ENCODE assay signal across 8 cellular contexts in the genomic region with DNA sequence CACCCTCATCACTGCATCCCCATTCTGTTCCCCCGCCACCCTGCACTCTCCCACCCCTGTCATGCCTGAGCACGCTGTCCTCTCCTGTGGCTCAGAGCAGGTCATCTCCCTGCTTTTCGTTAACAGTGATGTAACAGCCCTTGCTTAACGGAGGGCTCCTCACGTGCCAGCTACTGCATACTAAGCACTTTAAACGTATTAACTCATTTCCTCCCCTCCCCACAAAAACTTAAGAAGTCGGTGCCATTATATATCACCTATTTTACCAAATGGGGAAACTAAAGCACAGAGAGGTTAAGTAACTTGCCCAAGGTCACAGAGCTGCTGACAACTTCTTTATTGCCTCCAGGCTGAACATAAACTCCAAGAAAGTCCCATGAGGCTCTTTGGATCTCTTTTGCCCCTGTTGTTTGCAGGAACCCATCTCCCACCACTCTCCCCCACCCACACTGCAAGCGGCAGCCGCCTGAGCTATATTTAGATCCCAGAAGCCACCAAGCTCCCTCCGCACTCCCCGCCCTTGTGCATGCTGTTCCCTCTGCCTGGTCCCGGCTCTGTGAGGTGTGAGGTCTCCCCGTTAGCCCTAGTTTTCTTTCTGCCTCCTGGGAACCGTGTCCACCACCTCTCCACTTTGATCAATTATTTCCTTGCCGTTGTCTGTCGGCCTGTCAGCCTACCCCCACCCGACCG. TPM values are rescaled to one million over a fixed set of nuclear protein-coding genes. Genes with fewer than 3 reads are reported as not detected.
DNase-seq lines count a peak whose midpoint lies in the region; ATAC-seq lines count a peak whose summit lies in the region.

No MANE protein-coding gene starts in this region.

- ATAC-seq in right cardiac atrium (no peak), GM18873 (IDR thresholded peaks at IDR 0.05; ENCODE audit: low FRiP score, unreplicated experiment) (no peak), GM19351 (IDR thresholded peaks at IDR 0.05; ENCODE audit: unreplicated experiment) (no peak), GM18870 (IDR thresholded peaks at IDR 0.05; ENCODE audit: unreplicated experiment) (no peak)

- H3K4me3 ChIP-seq in BLaER1 treated with 17β-estradiol and CSF1 and Interleukin-3, amounts not matched to agents 10 nM and 100 nM, result peak overlapping the region; percentile 76 to 92 (median 82)
- H3K4me3 ChIP-seq in HUES6 (ENCODE audit: low read depth, low read length) (peak overlapping the region; percentile 70), right cardiac atrium (ENCODE audit: low read length) (peak overlapping the region; percentile 96)

- H3K9me3 ChIP-seq in BLaER1 treated with 17β-estradiol and CSF1 and Interleukin-3, amounts not matched to agents 10 nM and 100 nM (replicated peaks in 1 of 11), result no peaks in the 10 kb centered on the region
- no peaks in the 10 kb centered on the region for H3K9me3 ChIP-seq in HUES6 (ENCODE audit: control insufficient read depth, insufficient read depth, low read depth, low read length)
- H3K9me3 ChIP-seq in right cardiac atrium (ENCODE audit: control insufficient read depth, low read length), result no peaks in the 10 kb centered on the region

- H3K9ac ChIP-seq in BLaER1 treated with 17β-estradiol and CSF1 and Interleukin-3, amounts not matched to agents 10 nM and 100 nM, result peak overlapping the region; percentile 98 to 100 (median 99)
- H3K9ac ChIP-seq in HUES6 (ENCODE audit: low read length), result peak overlapping the region; percentile 15

- H3K36me3 ChIP-seq in BLaER1 treated with 17β-estradiol and CSF1 and Interleukin-3, amounts not matched to agents 10 nM and 100 nM, result peaks cover 0 to 21% (median 9%) of the 10 kb centered on the region in 11 experiments; a peak in 12 of 22 replicates
- H3K36me3 ChIP-seq in HUES6 (ENCODE audit: control insufficient read depth, insufficient read depth, low read length), result no peaks in the 10 kb centered on the region

- WGBS in right cardiac atrium, result 11% methylated on average over 18 of the region's 18 CpGs

- no peaks in the 10 kb centered on the region for H3K27me3 ChIP-seq in BLaER1 treated with 17β-estradiol and CSF1 and Interleukin-3, amounts not matched to agents 10 nM and 100 nM
- H3K27me3 ChIP-seq in HUES6 (ENCODE audit: control insufficient read depth, insufficient read depth, low read length) (peaks cover 15% of the 10 kb centered on the region), right cardiac atrium (ENCODE audit: control insufficient read depth, insufficient read depth) (no peaks in the 10 kb centered on the region)

- peak overlapping the region; percentile 94 to 100 (median 98) for H3K4me2 ChIP-seq in BLaER1 treated with 17β-estradiol and CSF1 and Interleukin-3, amounts not matched to agents 10 nM and 100 nM

- intact Hi-C loops in right cardiac atrium (cut with DNase I), result loop anchor here in 2 of 4 donors (5.0 to 10.0 kb wide), 2 partner anchors 51 to 54 kb away; no protein-coding TSS in a partner anchor

- peaks cover 17 to 37% (median 34%) of the 10 kb centered on the region in 11 experiments; a peak in 21 of 22 replicates for H4K20me1 ChIP-seq in BLaER1 treated with 17β-estradiol and CSF1 and Interleukin-3, amounts not matched to agents 10 nM and 100 nM

- H3K4me1 ChIP-seq in BLaER1 treated with 17β-estradiol and CSF1 and Interleukin-3, amounts not matched to agents 10 nM and 100 nM, result peaks cover 75 to 92% (median 84%) of the 10 kb centered on the region in 10 experiments
- H3K4me1 ChIP-seq in HUES6 (ENCODE audit: control insufficient read depth, insufficient read depth, low read length) (peaks cover 58% of the 10 kb centered on the region), right cardiac atrium (ENCODE audit: control insufficient read depth, insufficient read depth, low read length) (peaks cover 19% of the 10 kb centered on the region)

- peak; percentile 51 to 61 for DNase-seq in activated CD4-positive, alpha-beta T cell treated with anti-CD3 and anti-CD28 coated beads, Interleukin-2, amount 50 U/mL, for 48 hours
- peak in 2 of 3 donors; percentile 62 to 68 for DNase-seq in right cardiac atrium
- DNase-seq in stimulated activated CD4-positive, alpha-beta T cell treated with anti-CD3 and anti-CD28 coated beads, Interleukin-2, amount 100 ng/mL, for 24 hours, result peak; percentile 56

- peak overlapping the region; percentile 98 to 100 (median 100) for H3K27ac ChIP-seq in BLaER1 treated with 17β-estradiol and CSF1 and Interleukin-3, amounts not matched to agents 10 nM and 100 nM
- H3K27ac ChIP-seq in HUES6 (ENCODE audit: low read depth, low read length), result no peak overlapping the region
- H3K27ac ChIP-seq in right cardiac atrium (ENCODE audit: low read length), result no peak overlapping the region

RNA-seq across cellular contexts. Expression of a gene that starts 0.8 kb away (rescaled TPM):
- 10 to 100 TPM; 52.9 to 68.3 (median 60.9) TPM for total RNA-seq in right cardiac atrium
- 44.3 TPM for polyA plus RNA-seq in right cardiac atrium

RNA-seq across cellular contexts. Expression of a gene that starts 31.5 kb away (rescaled TPM):
- 100 to 1,000 TPM in 3 of 4 donors, 10 to 100 TPM in 1; 66.2 to 216 (median 131) TPM for total RNA-seq in right cardiac atrium
- 84.7 TPM for polyA plus RNA-seq in right cardiac atrium

RNA-seq across cellular contexts. Expression of a gene that starts 32.5 kb away (rescaled TPM):
- total RNA-seq in right cardiac atrium, result not detected
- 0.07 TPM for polyA plus RNA-seq in right cardiac atrium

RNA-seq across cellular contexts. Expression of a gene that starts 45.3 kb away (rescaled TPM):
- 10 to 100 TPM; 13.0 to 31.0 (median 20.9) TPM for total RNA-seq in right cardiac atrium
- polyA plus RNA-seq in right cardiac atrium, result 13.3 TPM

RNA-seq across cellular contexts. Expression of a gene that starts 55.8 kb away (rescaled TPM):
- 1 to 10 TPM in 1 of 4 donors, under 1 TPM in 1, not detected in 2; 0.12 to 1.1 TPM for total RNA-seq in right cardiac atrium
- 0.59 TPM for polyA plus RNA-seq in right cardiac atrium

Comparison
In these comparisons a context has a peak if more than half of its experiments do, and no peak if none do; other contexts are left out.
1. H3K27ac ChIP-seq: peak in BLaER1 treated with 17β-estradiol and CSF1 and Interleukin-3, amounts not matched to agents 10 nM and 100 nM (11 of 11); none in HUES6 (single experiment) and right cardiac atrium (single experiment).
2. Peak in every context shown above with its lines, with median percentiles within 50 percentile points of each other: H3K4me3 ChIP-seq and DNase-seq.